In genomic region chr19:40365010-40365409, GRCh38 we compare ENCODE assay signal across 1 cellular context.
TF ChIP-seq lines count a peak whose summit lies in the region.

No MANE protein-coding gene starts in this region.

TF ChIP-seq in IMR-90, 13 proteins besides CTCF, POLR2A, EP300 and RAD21:
- TF ChIP-seq BHLHE40 (IDR thresholded peaks at IDR 0.05; ENCODE audit: low read depth, low read length) (no peak), MAZ (IDR thresholded peaks at IDR 0.05; ENCODE audit: borderline replicate concordance, low read depth, low read length) (no peak)
